In genomic region chr1:113938192-113938591, GRCh38 we compare ENCODE assay signal across 17 cellular contexts. TPM values are rescaled to one million over a fixed set of nuclear protein-coding genes. Genes with fewer than 3 reads are reported as not detected.
DNase-seq lines count a peak whose midpoint lies in the region; ATAC-seq and TF ChIP-seq lines count a peak whose summit lies in the region.
"Had no signal": no experiment of that assay in that cellular context is flagged by ENCODE, and none has a peak within 500 bp of the region (broad histone marks: within the 10 kb centered on the region; RNA-seq: fewer than 3 reads in every experiment).

No MANE protein-coding gene starts in this region.

- no CpG with 5 or more reads among the region's 5 CpGs for WGBS in H9 (ENCODE audit: extremely low coverage, insufficient read length, low lambda C conversion rate)

- H3K23ac ChIP-seq in H9 (ENCODE audit: insufficient read length, low read depth, low read length): no peak overlapping the region

- no peak for TF ChIP-seq CTCF in H9 (conservative IDR thresholded peaks at IDR 0.05)

- H2BK12ac ChIP-seq in H9 (ENCODE audit: insufficient read length, low read depth, low read length): no peak overlapping the region

- H3K4me2 ChIP-seq in H9 (ENCODE audit: insufficient read depth, insufficient read length, low read length): no peak overlapping the region

- H3K79me2 ChIP-seq in H9 (ENCODE audit: insufficient read depth, low read length): peaks cover 15% of the 10 kb centered on the region; the same call in 1 of the 2 replicates

- H3K27me3 Mint-ChIP-seq in activated CD4-positive, alpha-beta T cell treated with anti-CD3 and anti-CD28 coated beads, Interleukin-2, amount 10 ng/mL, durations not matched to agents 7 days and 5 days: no peaks in the 10 kb centered on the region
- no peaks in the 10 kb centered on the region; the same call in 1 of the 2 replicates for H3K27me3 Mint-ChIP-seq in H9 (ENCODE audit: low read depth)
- H3K27me3 Mint-ChIP-seq in activated CD8-positive, alpha-beta T cell treated with anti-CD3 and anti-CD28 coated beads, Interleukin-2, amount 10 ng/mL, durations not matched to agents 7 days and 5 days (ENCODE audit: low read depth): no peaks in the 10 kb centered on the region
- H3K27me3 Mint-ChIP-seq in naive thymus-derived CD8-positive, alpha-beta T cell: no peaks in the 10 kb centered on the region

- H2BK120ac ChIP-seq in H9 (ENCODE audit: low read depth, low read length, poor library complexity, severe bottlenecking): no peak overlapping the region

- H2BK5ac ChIP-seq in H9 (ENCODE audit: insufficient read length, low read length): no peak overlapping the region

- no peaks in the 10 kb centered on the region for H3K4me1 ChIP-seq in H9 (ENCODE audit: insufficient read depth, low read length)

- peaks cover 84% of the 10 kb centered on the region for H3K4me1 Mint-ChIP-seq in activated CD4-positive, alpha-beta T cell treated with anti-CD3 and anti-CD28 coated beads, Interleukin-2, amount 10 ng/mL, durations not matched to agents 7 days and 5 days
- H3K4me1 Mint-ChIP-seq in H9: peaks cover 18 to 19% of the 10 kb centered on the region in 2 experiments
- peaks cover 85% of the 10 kb centered on the region for H3K4me1 Mint-ChIP-seq in activated CD8-positive, alpha-beta T cell treated with anti-CD3 and anti-CD28 coated beads, Interleukin-2, amount 10 ng/mL, durations not matched to agents 7 days and 5 days (ENCODE audit: low read depth)
- H3K4me1 Mint-ChIP-seq in naive thymus-derived CD8-positive, alpha-beta T cell: peaks cover 45 to 93% (median 79%) of the 10 kb centered on the region in 4 donors

- no peak overlapping the region for H3K4me3 Mint-ChIP-seq in activated CD4-positive, alpha-beta T cell treated with anti-CD3 and anti-CD28 coated beads, Interleukin-2, amount 10 ng/mL, durations not matched to agents 7 days and 5 days
- no peak overlapping the region for H3K4me3 Mint-ChIP-seq in H9
- no peak overlapping the region for H3K4me3 Mint-ChIP-seq in activated CD8-positive, alpha-beta T cell treated with anti-CD3 and anti-CD28 coated beads, Interleukin-2, amount 10 ng/mL, durations not matched to agents 7 days and 5 days
- peak overlapping the region in 9 of 10 donors; percentile 37 to 88 (median 74) for H3K4me3 Mint-ChIP-seq in naive thymus-derived CD8-positive, alpha-beta T cell
- H3K4me3 Mint-ChIP-seq: neural crest cell had no signal

- H3K9me3 Mint-ChIP-seq in activated CD4-positive, alpha-beta T cell treated with anti-CD3 and anti-CD28 coated beads, Interleukin-2, amount 10 ng/mL, durations not matched to agents 7 days and 5 days: no peaks in the 10 kb centered on the region
- H3K9me3 Mint-ChIP-seq in H9: no peaks in the 10 kb centered on the region; a peak in 1 of 5 replicates
- no peaks in the 10 kb centered on the region for H3K9me3 Mint-ChIP-seq in activated CD8-positive, alpha-beta T cell treated with anti-CD3 and anti-CD28 coated beads, Interleukin-2, amount 10 ng/mL, durations not matched to agents 7 days and 5 days (ENCODE audit: insufficient read depth)
- H3K9me3 Mint-ChIP-seq in naive thymus-derived CD8-positive, alpha-beta T cell: no peaks in the 10 kb centered on the region
- H3K9me3 Mint-ChIP-seq: neural crest cell had no signal

- H3K56ac ChIP-seq in H9 (ENCODE audit: insufficient read length, low read depth, low read length): no peak overlapping the region

- no peak overlapping the region for H4K8ac ChIP-seq in H9 (replicated peaks; ENCODE audit: insufficient read length, low read depth, low read length)

- H3K79me1 ChIP-seq in H9 (ENCODE audit: insufficient read depth, low read depth, low read length, poor library complexity, severe bottlenecking): no peaks in the 10 kb centered on the region

- H3K4ac ChIP-seq in H9 (ENCODE audit: low read depth, low read length): no peak overlapping the region

- H3K9ac ChIP-seq in H9 (ENCODE audit: extremely low read depth, insufficient read length, low read length): no peak overlapping the region

- no peak overlapping the region for H3K18ac ChIP-seq in H9 (ENCODE audit: insufficient read length, low read depth, low read length)

- no peak overlapping the region for H3T11ph ChIP-seq in H9 (ENCODE audit: low read length)

- POLR2A ChIA-PET in activated CD4-positive, alpha-beta T cell treated with anti-CD3 and anti-CD28 coated beads, Interleukin-2, amount 10 ng/mL, durations not matched to agents 7 days and 5 days (lab: Charles Lee): no interaction called here
- POLR2A ChIA-PET in activated CD8-positive, alpha-beta T cell treated with anti-CD3 and anti-CD28 coated beads, Interleukin-2, amount 10 ng/mL, durations not matched to agents 7 days and 5 days (lab: Charles Lee): interaction anchor here (1.0 to 4.6 kb wide), 2 partner anchors 8 to 44 kb away, joined by 5 to 49 read pairs; partner anchors contain the start of gene HIPK1
- POLR2A ChIA-PET in naive thymus-derived CD8-positive, alpha-beta T cell (lab: Charles Lee): interaction anchor here (0.7 to 4.5 kb wide), 6 partner anchors 8 to 153 kb away, joined by 3 to 62 read pairs (median 6); partner anchors contain the start of genes AP4B1, DCLRE1B and HIPK1
- POLR2A ChIA-PET in HEK293T (lab: Yijun Ruan, JAX): no interaction called here

- no peaks in the 10 kb centered on the region for H3K9me3 ChIP-seq in H9 (ENCODE audit: control insufficient read depth, low read depth, low read length)
- H3K9me3 ChIP-seq: MG63, vagina had no signal

- H2AK5ac ChIP-seq in H9 (ENCODE audit: insufficient read length, low read length): no peak overlapping the region

- H3K23me2 ChIP-seq in H9 (ENCODE audit: insufficient read length, low read depth, low read length, poor library complexity, severe bottlenecking): no peaks in the 10 kb centered on the region

- H3K27ac ChIP-seq in H9 (ENCODE audit: insufficient read length, low read depth, low read length): no peak overlapping the region
- H3K27ac ChIP-seq: vagina had no signal

- no peak for ATAC-seq in activated CD8-positive, alpha-beta T cell treated with anti-CD3 and anti-CD28 coated beads, Interleukin-2, amount 10 ng/mL, durations not matched to agents 7 days and 5 days
- ATAC-seq in naive thymus-derived CD8-positive, alpha-beta T cell: no peak
- ATAC-seq: activated CD4-positive, CD25-positive, alpha-beta regulatory T cell treated with anti-CD3 and anti-CD28 coated beads, Interleukin-2, amount 50 U/mL, for 24 hours had no signal

- no peak for DNase-seq in activated CD4-positive, alpha-beta T cell treated with anti-CD3 and anti-CD28 coated beads, Interleukin-2, amount 10 ng/mL, durations not matched to agents 7 days and 5 days
- DNase-seq in activated CD4-positive, alpha-beta T cell treated with anti-CD3 and anti-CD28 coated beads, Interleukin-2, amount 50 U/mL, for 48 hours: no peak
- DNase-seq in H9 (no peak), HEK293T (ENCODE audit: extremely low spot score) (no peak)
- DNase-seq in activated CD8-positive, alpha-beta T cell treated with anti-CD3 and anti-CD28 coated beads, Interleukin-2, amount 10 ng/mL, durations not matched to agents 7 days and 5 days: no peak
- DNase-seq in naive thymus-derived CD8-positive, alpha-beta T cell: no peak
- no peak for DNase-seq in stimulated activated CD4-positive, alpha-beta T cell treated with anti-CD3 and anti-CD28 coated beads, Interleukin-1b, Interleukin-23, amount 100 ng/mL, for 48 hours
- DNase-seq in effector CD4-positive, alpha-beta T cell: no peak
- DNase-seq: activated T-cell treated with anti-CD3 and anti-CD28 coated beads, Interleukin-2, amount 50 U/mL, for 1 hour; cerebellar nuclear complex; COR-L47; MG63; NCI-H1694; retina had no signal

- no peak overlapping the region for H2BK20ac ChIP-seq in H9 (ENCODE audit: low read depth, low read length, poor library complexity, severe bottlenecking)

- CTCF ChIA-PET in activated CD4-positive, alpha-beta T cell treated with anti-CD3 and anti-CD28 coated beads, Interleukin-2, amount 10 ng/mL, durations not matched to agents 7 days and 5 days (lab: Charles Lee): interaction anchor here (1.3 to 2.0 kb wide), 4 partner anchors 8 to 103 kb away, joined by 3 to 6 read pairs (median 4); partner anchors contain the start of gene HIPK1
- CTCF ChIA-PET in activated CD8-positive, alpha-beta T cell treated with anti-CD3 and anti-CD28 coated beads, Interleukin-2, amount 10 ng/mL, durations not matched to agents 7 days and 5 days (lab: Charles Lee): interaction anchor here (0.9 kb wide), 1 partner anchor 9 kb away, joined by 4 read pairs; no protein-coding TSS in a partner anchor
- CTCF ChIA-PET in HEK293T (lab: Yijun Ruan, JAX): interaction anchor here (0.7 to 1.1 kb wide), 2 partner anchors 8 to 16 kb away, joined by 3 to 5 read pairs; no protein-coding TSS in a partner anchor

- no peak overlapping the region for H2BK15ac ChIP-seq in H9 (ENCODE audit: low read depth, low read length)

- no peaks in the 10 kb centered on the region for H3K27me3 ChIP-seq in H9 (ENCODE audit: insufficient read depth, low read length)
- H3K27me3 ChIP-seq: MG63, vagina had no signal

- no peak overlapping the region for H3K14ac ChIP-seq in H9 (ENCODE audit: insufficient read depth, low read length)

- no peaks in the 10 kb centered on the region for H4K20me1 ChIP-seq in H9 (ENCODE audit: control insufficient read depth, insufficient read depth, insufficient read length)

- H4K91ac ChIP-seq in H9 (ENCODE audit: insufficient read length, low read depth, low read length): no peak overlapping the region

- peak overlapping the region; percentile 85 for H3K27ac Mint-ChIP-seq in activated CD4-positive, alpha-beta T cell treated with anti-CD3 and anti-CD28 coated beads, Interleukin-2, amount 10 ng/mL, durations not matched to agents 7 days and 5 days
- peak overlapping the region; percentile 16 to 62 (median 41); a peak in 4 of 7 replicates for H3K27ac Mint-ChIP-seq in H9
- peak overlapping the region; percentile 77 for H3K27ac Mint-ChIP-seq in activated CD8-positive, alpha-beta T cell treated with anti-CD3 and anti-CD28 coated beads, Interleukin-2, amount 10 ng/mL, durations not matched to agents 7 days and 5 days
- H3K27ac Mint-ChIP-seq in naive thymus-derived CD8-positive, alpha-beta T cell: peak overlapping the region; percentile 91 to 98 (median 95)

- peaks cover 65% of the 10 kb centered on the region for H3K36me3 Mint-ChIP-seq in activated CD4-positive, alpha-beta T cell treated with anti-CD3 and anti-CD28 coated beads, Interleukin-2, amount 10 ng/mL, durations not matched to agents 7 days and 5 days (ENCODE audit: low read depth)
- peaks cover 15 to 25% (median 16%) of the 10 kb centered on the region in 3 experiments; a peak in 6 of 7 replicates for H3K36me3 Mint-ChIP-seq in H9 (ENCODE audit: insufficient read depth in 1 of 3, low read depth in 3 of 3)
- peaks cover 63% of the 10 kb centered on the region for H3K36me3 Mint-ChIP-seq in activated CD8-positive, alpha-beta T cell treated with anti-CD3 and anti-CD28 coated beads, Interleukin-2, amount 10 ng/mL, durations not matched to agents 7 days and 5 days (ENCODE audit: low read depth)
- H3K36me3 Mint-ChIP-seq in naive thymus-derived CD8-positive, alpha-beta T cell: peaks cover 2 to 33% (median 16%) of the 10 kb centered on the region in 3 donors

- no peak overlapping the region for H4K5ac ChIP-seq in H9 (ENCODE audit: insufficient read length, low read depth, low read length)

- H2AFZ ChIP-seq in H9 (ENCODE audit: low read length): no peak overlapping the region

RNA-seq across cellular contexts. Expression of gene HIPK1, which starts 9.1 kb away (rescaled TPM):
- 100 to 1,000 TPM in 1 of 2 experiments, 10 to 100 TPM in 1; 88.5 to 106 TPM for total RNA-seq in activated CD4-positive, alpha-beta T cell treated with anti-CD3 and anti-CD28 coated beads, Interleukin-2, amount 10 ng/mL, durations not matched to agents 7 days and 5 days
- total RNA-seq in H9 (2021): 65.7 and 68.1 TPM in 2 replicates
- total RNA-seq in activated CD8-positive, alpha-beta T cell treated with anti-CD3 and anti-CD28 coated beads, Interleukin-2, amount 10 ng/mL, durations not matched to agents 7 days and 5 days: 10 to 100 TPM; 89.3 to 92.7 TPM
- 100 to 1,000 TPM; 123 to 138 TPM for total RNA-seq in naive thymus-derived CD8-positive, alpha-beta T cell
- polyA plus RNA-seq in naive thymus-derived CD8-positive, alpha-beta T cell: 10 to 100 TPM; 14.5 to 19.3 (median 17.5) TPM

RNA-seq across cellular contexts. Expression of gene DCLRE1B, which starts 33.1 kb away (rescaled TPM):
- 10 to 100 TPM; 16.2 to 19.4 TPM for total RNA-seq in activated CD4-positive, alpha-beta T cell treated with anti-CD3 and anti-CD28 coated beads, Interleukin-2, amount 10 ng/mL, durations not matched to agents 7 days and 5 days
- total RNA-seq in H9 (2021): 12.0 and 13.4 TPM in 2 replicates
- 10 to 100 TPM; 19.6 to 19.7 TPM for total RNA-seq in activated CD8-positive, alpha-beta T cell treated with anti-CD3 and anti-CD28 coated beads, Interleukin-2, amount 10 ng/mL, durations not matched to agents 7 days and 5 days
- 1 to 10 TPM; 5.2 to 5.5 TPM for total RNA-seq in naive thymus-derived CD8-positive, alpha-beta T cell
- 1 to 10 TPM; 3.7 to 5.2 (median 4.5) TPM for polyA plus RNA-seq in naive thymus-derived CD8-positive, alpha-beta T cell

RNA-seq across cellular contexts. Expression of gene AP4B1, which starts 33.6 kb away (rescaled TPM):
- total RNA-seq in activated CD4-positive, alpha-beta T cell treated with anti-CD3 and anti-CD28 coated beads, Interleukin-2, amount 10 ng/mL, durations not matched to agents 7 days and 5 days: 10 to 100 TPM; 39.4 to 41.9 TPM
- total RNA-seq in H9 (2021): 19.3 and 19.7 TPM in 2 replicates
- total RNA-seq in activated CD8-positive, alpha-beta T cell treated with anti-CD3 and anti-CD28 coated beads, Interleukin-2, amount 10 ng/mL, durations not matched to agents 7 days and 5 days: 10 to 100 TPM; 42.9 to 44.9 TPM
- total RNA-seq in naive thymus-derived CD8-positive, alpha-beta T cell: 10 to 100 TPM; 65.1 to 75.2 TPM
- 1 to 10 TPM; 7.9 to 9.6 (median 8.6) TPM for polyA plus RNA-seq in naive thymus-derived CD8-positive, alpha-beta T cell

RNA-seq across cellular contexts. Expression of gene OLFML3, which starts 41.1 kb away (rescaled TPM):
- total RNA-seq in activated CD4-positive, alpha-beta T cell treated with anti-CD3 and anti-CD28 coated beads, Interleukin-2, amount 10 ng/mL, durations not matched to agents 7 days and 5 days: under 1 TPM; 0.71 to 0.94 TPM
- total RNA-seq in H9 (2021): 171 and 176 TPM in 2 replicates
- total RNA-seq in activated CD8-positive, alpha-beta T cell treated with anti-CD3 and anti-CD28 coated beads, Interleukin-2, amount 10 ng/mL, durations not matched to agents 7 days and 5 days: under 1 TPM; 0.42 to 0.78 TPM
- under 1 TPM; 0.36 to 0.49 TPM for total RNA-seq in naive thymus-derived CD8-positive, alpha-beta T cell
- not detected for polyA plus RNA-seq in naive thymus-derived CD8-positive, alpha-beta T cell

RNA-seq across cellular contexts. Expression of gene BCL2L15, which starts 50.8 kb away (rescaled TPM):
- total RNA-seq in activated CD4-positive, alpha-beta T cell treated with anti-CD3 and anti-CD28 coated beads, Interleukin-2, amount 10 ng/mL, durations not matched to agents 7 days and 5 days: 1 to 10 TPM in 1 of 2 experiments, under 1 TPM in 1; 0.98 to 1.1 TPM
- total RNA-seq in H9 (2021): 0.22 and 0.53 TPM in 2 replicates
- total RNA-seq in activated CD8-positive, alpha-beta T cell treated with anti-CD3 and anti-CD28 coated beads, Interleukin-2, amount 10 ng/mL, durations not matched to agents 7 days and 5 days: 1 to 10 TPM; 1.0 to 1.1 TPM
- total RNA-seq in naive thymus-derived CD8-positive, alpha-beta T cell: 1 to 10 TPM; 1.3 to 3.3 TPM
- polyA plus RNA-seq in naive thymus-derived CD8-positive, alpha-beta T cell: under 1 TPM in 1 of 3 donors, not detected in 2; 0.03 TPM

Comparison
In these comparisons a context has a peak if more than half of its experiments do, and no peak if none do; other contexts are left out.
1. H3K27ac Mint-ChIP-seq: peak in every context shown above with its lines; median percentile 95 in naive thymus-derived CD8-positive, alpha-beta T cell; 85 in activated CD4-positive, alpha-beta T cell treated with anti-CD3 and anti-CD28 coated beads, Interleukin-2, amount 10 ng/mL, durations not matched to agents 7 days and 5 days; 77 in activated CD8-positive, alpha-beta T cell treated with anti-CD3 and anti-CD28 coated beads, Interleukin-2, amount 10 ng/mL, durations not matched to agents 7 days and 5 days; 41 in H9.
2. H3K4me3 Mint-ChIP-seq: peak in naive thymus-derived CD8-positive, alpha-beta T cell (9 of 10); none in activated CD4-positive, alpha-beta T cell treated with anti-CD3 and anti-CD28 coated beads, Interleukin-2, amount 10 ng/mL, durations not matched to agents 7 days and 5 days (single experiment), H9 (0 of 2) and activated CD8-positive, alpha-beta T cell treated with anti-CD3 and anti-CD28 coated beads, Interleukin-2, amount 10 ng/mL, durations not matched to agents 7 days and 5 days (single experiment).
3. POLR2A ChIA-PET loops: an anchor here in activated CD8-positive, alpha-beta T cell treated with anti-CD3 and anti-CD28 coated beads, Interleukin-2, amount 10 ng/mL, durations not matched to agents 7 days and 5 days (1.0 to 4.6 kb wide) and naive thymus-derived CD8-positive, alpha-beta T cell (0.7 to 4.5 kb wide); none called in activated CD4-positive, alpha-beta T cell treated with anti-CD3 and anti-CD28 coated beads, Interleukin-2, amount 10 ng/mL, durations not matched to agents 7 days and 5 days and HEK293T.